Comparison of ENCODE assay signal across 14 cellular contexts in genomic region chr20:25224941-25225340, GRCh38.
"Had no signal": no experiment of that assay in that cellular context is flagged by ENCODE, and none has a peak within 500 bp of the region (broad histone marks: within the 10 kb centered on the region; RNA-seq: fewer than 3 reads in every experiment).

No MANE protein-coding gene starts in this region.

- H3K4me3 ChIP-seq: lung, mucosa of descending colon, stomach had no signal

- H3K27me3 ChIP-seq: stomach had no signal

- H3K9me3 ChIP-seq: mucosa of descending colon, stomach had no signal

- DNase-seq: activated CD4-positive, alpha-beta T cell treated with anti-CD3 and anti-CD28 coated beads for 48 hours; activated naive CD4-positive, alpha-beta T cell treated with Interleukin-2 at 50 U/mL for 16 hours; caudate nucleus; effector memory CD4-positive, alpha-beta T cell; hippocampal formation; natural killer cell; occipital lobe; stimulated activated CD4-positive, alpha-beta T cell treated with anti-CD3 and anti-CD28 coated beads, Interleukin-4, amount 100 ng/mL, for 4 hours; stomach; T-cell had no signal

- H3K27ac ChIP-seq: epithelial cell of prostate had no signal

- ATAC-seq: mucosa of descending colon, natural killer cell, T-cell, WTC11 had no signal
